17 cellular contexts compared by ENCODE assay signal in the genomic region with DNA sequence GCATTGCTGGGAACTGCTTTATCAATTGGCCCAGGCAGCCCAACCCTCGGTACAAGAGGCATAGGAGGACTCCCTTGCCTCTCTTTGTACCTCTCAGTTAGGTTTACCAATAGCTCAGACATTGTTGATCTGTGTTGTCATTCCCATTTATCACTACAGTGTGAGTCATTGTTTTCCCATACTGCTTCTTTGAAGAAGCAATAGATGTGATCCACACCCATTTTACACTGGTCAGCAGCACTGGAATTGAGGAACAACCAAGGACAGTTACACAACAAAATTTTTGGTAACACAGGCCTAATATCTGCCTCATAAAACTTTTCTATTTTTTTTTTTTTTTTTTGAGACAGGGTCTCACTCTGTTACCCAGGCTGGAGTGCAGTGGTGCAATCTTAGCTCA.
DNase-seq lines count a peak whose midpoint lies in the region; ATAC-seq and TF ChIP-seq lines count a peak whose summit lies in the region.
"Had no signal": no experiment of that assay in that cellular context is flagged by ENCODE, and none has a peak within 500 bp of the region (broad histone marks: within the 10 kb centered on the region; RNA-seq: fewer than 3 reads in every experiment).

No MANE protein-coding gene starts in this region.

- H3K9me3 Mint-ChIP-seq in progenitor cell of endocrine pancreas (ENCODE audit: low read depth), result peaks cover 3% of the 10 kb centered on the region
- no peaks in the 10 kb centered on the region for H3K9me3 Mint-ChIP-seq in activated T-cell treated with anti-CD3 and anti-CD28 coated beads, Interleukin-2, amount 50 U/mL, for 4 hours
- H3K9me3 Mint-ChIP-seq: activated naive CD4-positive, alpha-beta T cell treated with anti-CD3 and anti-CD28 coated beads, Interleukin-2, amount 10 ng/mL, durations not matched to agents 7 days and 5 days; stimulated activated effector memory CD8-positive, alpha-beta T cell treated with anti-CD3 and anti-CD28 coated beads, Interleukin-12 subunit alpha, Interleukin-12 subunit beta, amount 100 ng/mL, for 72 hours had no signal

- H3K4me3 ChIP-seq in epithelial cell of esophagus (ENCODE audit: low read length) (no peak overlapping the region), mesodermal cell (ENCODE audit: extremely low read depth, insufficient read depth, low read length, poor library complexity, severe bottlenecking) (no peak overlapping the region)
- H3K4me3 ChIP-seq: heart right ventricle, K562, ovary had no signal

- H3K9me3 ChIP-seq in mesodermal cell (ENCODE audit: control insufficient read depth, low read length), result no peaks in the 10 kb centered on the region
- H3K9me3 ChIP-seq: heart right ventricle, ovary had no signal

- no peak overlapping the region for H3K27ac Mint-ChIP-seq in progenitor cell of endocrine pancreas
- H3K27ac Mint-ChIP-seq: activated naive CD4-positive, alpha-beta T cell treated with anti-CD3 and anti-CD28 coated beads, Interleukin-2, amount 10 ng/mL, durations not matched to agents 7 days and 5 days; CD4-positive, CD25-positive, alpha-beta regulatory T cell; stimulated activated effector memory CD8-positive, alpha-beta T cell treated with anti-CD3 and anti-CD28 coated beads, Interleukin-12 subunit alpha, Interleukin-12 subunit beta, amount 100 ng/mL, for 72 hours had no signal

- H3K4me3 Mint-ChIP-seq in progenitor cell of endocrine pancreas (ENCODE audit: low read depth), result no peak overlapping the region
- no peak overlapping the region for H3K4me3 Mint-ChIP-seq in activated T-cell treated with anti-CD3 and anti-CD28 coated beads, Interleukin-2, amount 50 U/mL, for 4 hours
- H3K4me3 Mint-ChIP-seq: activated naive CD4-positive, alpha-beta T cell treated with anti-CD3 and anti-CD28 coated beads, Interleukin-2, amount 10 ng/mL, durations not matched to agents 7 days and 5 days; CD4-positive, CD25-positive, alpha-beta regulatory T cell; stimulated activated effector memory CD8-positive, alpha-beta T cell treated with anti-CD3 and anti-CD28 coated beads, Interleukin-12 subunit alpha, Interleukin-12 subunit beta, amount 100 ng/mL, for 72 hours had no signal

- DNase-seq in DMS53 treated with DMSO at 0.1 percent for 48 hours (lab: John Stamatoyannopoulos, UW; ENCODE audit: unreplicated experiment) (peak; percentile 74), LoVo (ENCODE audit: low spot score) (peak; percentile 84), epithelial cell of esophagus (ENCODE audit: low read depth) (peak; percentile 89), progenitor cell of endocrine pancreas (ENCODE audit: low spot score, unreplicated experiment) (no peak), GOT3 (lab: John Stamatoyannopoulos, UW) (no peak), GM19238 (ENCODE audit: insufficient read length, low spot score) (no peak)
- no peak for DNase-seq in activated T-cell treated with anti-CD3 and anti-CD28 coated beads, Interleukin-2, amount 50 U/mL, for 4 hours
- DNase-seq: activated naive CD4-positive, alpha-beta T cell treated with anti-CD3 and anti-CD28 coated beads, Interleukin-2, amount 10 ng/mL, durations not matched to agents 7 days and 5 days; CD4-positive, CD25-positive, alpha-beta regulatory T cell; cortex of kidney; heart right ventricle; ovary; stimulated activated CD4-positive, alpha-beta T cell treated with anti-CD3 and anti-CD28 coated beads, Interleukin-1b, Interleukin-23, amount 100 ng/mL, for 48 hours had no signal

- no peaks in the 10 kb centered on the region for H3K36me3 ChIP-seq in mesodermal cell (ENCODE audit: control insufficient read depth, insufficient read depth, low read length)
- H3K36me3 ChIP-seq: heart right ventricle, ovary had no signal

- peaks cover 14% of the 10 kb centered on the region for H3K4me1 Mint-ChIP-seq in progenitor cell of endocrine pancreas (ENCODE audit: low read depth)
- H3K4me1 Mint-ChIP-seq in activated T-cell treated with anti-CD3 and anti-CD28 coated beads, Interleukin-2, amount 50 U/mL, for 4 hours (ENCODE audit: low read depth), result no peaks in the 10 kb centered on the region
- H3K4me1 Mint-ChIP-seq: activated naive CD4-positive, alpha-beta T cell treated with anti-CD3 and anti-CD28 coated beads, Interleukin-2, amount 10 ng/mL, durations not matched to agents 7 days and 5 days; CD4-positive, CD25-positive, alpha-beta regulatory T cell; stimulated activated effector memory CD8-positive, alpha-beta T cell treated with anti-CD3 and anti-CD28 coated beads, Interleukin-12 subunit alpha, Interleukin-12 subunit beta, amount 100 ng/mL, for 72 hours had no signal

- no peak for ATAC-seq in activated T-cell treated with anti-CD3 and anti-CD28 coated beads, Interleukin-2, amount 50 U/mL, for 4 hours
- ATAC-seq: K562; Panc1; stimulated activated effector memory CD8-positive, alpha-beta T cell treated with anti-CD3 and anti-CD28 coated beads, Interleukin-12 subunit alpha, Interleukin-12 subunit beta, amount 100 ng/mL, for 72 hours had no signal

- H3K36me3 Mint-ChIP-seq in progenitor cell of endocrine pancreas (ENCODE audit: insufficient read depth), result no peaks in the 10 kb centered on the region
- H3K36me3 Mint-ChIP-seq in activated T-cell treated with anti-CD3 and anti-CD28 coated beads, Interleukin-2, amount 50 U/mL, for 4 hours (ENCODE audit: insufficient read depth), result no peaks in the 10 kb centered on the region
- H3K36me3 Mint-ChIP-seq: activated naive CD4-positive, alpha-beta T cell treated with anti-CD3 and anti-CD28 coated beads, Interleukin-2, amount 10 ng/mL, durations not matched to agents 7 days and 5 days; CD4-positive, CD25-positive, alpha-beta regulatory T cell; stimulated activated effector memory CD8-positive, alpha-beta T cell treated with anti-CD3 and anti-CD28 coated beads, Interleukin-12 subunit alpha, Interleukin-12 subunit beta, amount 100 ng/mL, for 72 hours had no signal

- H3K27me3 Mint-ChIP-seq in progenitor cell of endocrine pancreas, result no peaks in the 10 kb centered on the region
- peaks cover 2% of the 10 kb centered on the region for H3K27me3 Mint-ChIP-seq in activated T-cell treated with anti-CD3 and anti-CD28 coated beads, Interleukin-2, amount 50 U/mL, for 4 hours (ENCODE audit: low read depth)

- WGBS in mesodermal cell (ENCODE audit: insufficient coverage in 2 of 2), 2 experiments, result 63 to 75% methylated on average over 1 of the region's 1 CpG

- peaks cover 4% of the 10 kb centered on the region for H3K4me1 ChIP-seq in mesodermal cell (ENCODE audit: control insufficient read depth, insufficient read depth, low read length, poor library complexity, severe bottlenecking)
- H3K4me1 ChIP-seq: heart right ventricle had no signal

- TF ChIP-seq CTCF in epithelial cell of esophagus (IDR thresholded peaks at IDR 0.05; ENCODE audit: insufficient read depth, low read depth, low read length, missing control alignments) (no peak), progenitor cell of endocrine pancreas (IDR thresholded peaks at IDR 0.05; ENCODE audit: unreplicated experiment) (no peak)

- peak overlapping the region; percentile 44 for H3K27ac ChIP-seq in mesodermal cell (ENCODE audit: low read depth, low read length, severe bottlenecking)
- H3K27ac ChIP-seq: heart right ventricle, ovary had no signal

Comparison
In these comparisons a context has a peak if more than half of its experiments do, and no peak if none do; other contexts are left out.
1. DNase-seq: peak in DMS53 treated with DMSO at 0.1 percent for 48 hours (single experiment), LoVo (single experiment) and epithelial cell of esophagus (single experiment); none in progenitor cell of endocrine pancreas (single experiment), GOT3 (single experiment), activated T-cell treated with anti-CD3 and anti-CD28 coated beads, Interleukin-2, amount 50 U/mL, for 4 hours (single experiment) and GM19238 (single experiment).